Comparison of ENCODE assay signal across 9 cellular contexts in genomic region chr4:153232768-153233167, GRCh38. TPM values are rescaled to one million over a fixed set of nuclear protein-coding genes. Genes with fewer than 3 reads are reported as not detected.
A peak's percentile ranks its signal among the peaks of the same experiment; 100 is the strongest.
DNase-seq lines count a peak whose midpoint lies in the region; ATAC-seq, FAIRE-seq and TF ChIP-seq lines count a peak whose summit lies in the region.
"Had no signal": no experiment of that assay in that cellular context is flagged by ENCODE, and none has a peak within 500 bp of the region (broad histone marks: within the 10 kb centered on the region; RNA-seq: fewer than 3 reads in every experiment).

No MANE protein-coding gene starts in this region.

- POLR2A ChIA-PET in AG04450 (lab: Yijun Ruan, JAX): no interaction called here
- POLR2A ChIA-PET in CD8-positive, alpha-beta memory T cell (lab: Charles Lee): no interaction called here

- ATAC-seq in GM19463 (IDR thresholded peaks at IDR 0.05; ENCODE audit: unreplicated experiment) (peak; percentile 82), HG02642 (IDR thresholded peaks at IDR 0.05; ENCODE audit: poor library complexity, unreplicated experiment) (no peak)

- peak overlapping the region in 1 of 8 donors; percentile 28 for H3K27ac Mint-ChIP-seq in CD8-positive, alpha-beta memory T cell

- H3K27me3 ChIP-seq in AG04450 (ENCODE audit: control insufficient read depth, insufficient read depth, low read length) (no peaks in the 10 kb centered on the region), SJCRH30 (no peaks in the 10 kb centered on the region)
- H3K27me3 ChIP-seq in CD8-positive, alpha-beta memory T cell (ENCODE audit: insufficient read depth, low read length, poor library complexity, severe bottlenecking): no peaks in the 10 kb centered on the region

- no peak overlapping the region for H3K4me3 ChIP-seq in AG04450 (ENCODE audit: low read depth, low read length)
- H3K4me3 ChIP-seq in SJCRH30: no peak overlapping the region
- H3K4me3 ChIP-seq in CD8-positive, alpha-beta memory T cell (ENCODE audit: low read length): no peak overlapping the region

- peaks cover 0 to 6% (median 1%) of the 10 kb centered on the region in 3 donors for H3K36me3 Mint-ChIP-seq in CD8-positive, alpha-beta memory T cell

- TF ChIP-seq CTCF in AG04450 (IDR thresholded peaks at IDR 0.05; ENCODE audit: low read depth, low read length): peak; percentile 16; the same call in 1 of the 2 replicates

- peaks cover 3 to 9% (median 4%) of the 10 kb centered on the region in 3 donors for H3K4me1 Mint-ChIP-seq in CD8-positive, alpha-beta memory T cell

- H3K36me3 ChIP-seq in SJCRH30: no peaks in the 10 kb centered on the region
- H3K36me3 ChIP-seq in CD8-positive, alpha-beta memory T cell (ENCODE audit: insufficient read depth, low read length): no peaks in the 10 kb centered on the region

- H3K4me3 Mint-ChIP-seq in CD8-positive, alpha-beta memory T cell: no peak overlapping the region

- H3K27ac ChIP-seq in AG04450 (ENCODE audit: low read depth, low read length) (no peak overlapping the region), SJCRH30 (peak overlapping the region; percentile 56)
- no peak overlapping the region for H3K27ac ChIP-seq in CD8-positive, alpha-beta memory T cell (ENCODE audit: low read depth, low read length)
- H3K27ac ChIP-seq: KMS-11 had no signal

- DNase-seq in AG04450 (ENCODE audit: low read depth, low spot score) (no peak), SJCRH30 (peak; percentile 40 to 55), iPS-NIHi11 (ENCODE audit: low spot score) (peak; percentile 69), RCC 7860 (ENCODE audit: low spot score) (no peak), NCI-H2227 treated with DMSO at 0.1 percent for 48 hours (lab: John Stamatoyannopoulos, UW) (no peak)
- DNase-seq in CD8-positive, alpha-beta memory T cell: no peak

- FAIRE-seq in RCC 7860 (lab: Jason Lieb, UNC): no peak

- peaks cover 38% of the 10 kb centered on the region for H3K4me1 ChIP-seq in SJCRH30
- peaks cover 9% of the 10 kb centered on the region for H3K4me1 ChIP-seq in CD8-positive, alpha-beta memory T cell (ENCODE audit: insufficient read depth, low read length)

- CTCF ChIA-PET in AG04450 (lab: Charles Lee): no interaction called here
- CTCF ChIA-PET in CD8-positive, alpha-beta memory T cell (lab: Charles Lee): no interaction called here

- H3K9me3 ChIP-seq in AG04450 (ENCODE audit: control insufficient read depth, insufficient read depth, low read length) (no peaks in the 10 kb centered on the region), SJCRH30 (replicated peaks) (no peaks in the 10 kb centered on the region)
- no peaks in the 10 kb centered on the region for H3K9me3 ChIP-seq in CD8-positive, alpha-beta memory T cell (ENCODE audit: low read length)

- H3K9me3 Mint-ChIP-seq in CD8-positive, alpha-beta memory T cell: no peaks in the 10 kb centered on the region

- H3K27me3 Mint-ChIP-seq in CD8-positive, alpha-beta memory T cell: peaks cover 18 to 54% of the 10 kb centered on the region in 2 donors

RNA-seq across cellular contexts. Expression of gene TRIM2, which starts 28.5 kb away (rescaled TPM):
- 30.4 and 31.3 TPM in 2 replicates for polyA plus RNA-seq in AG04450 (2011; rRNA removed)
- 102 and 131 TPM in 2 replicates for polyA minus RNA-seq in AG04450 (2011; rRNA and poly(A)+ RNA removed)
- 26.0 and 30.8 TPM in 2 replicates for total RNA-seq in SJCRH30 (2014; rRNA removed; shearing (Covaris generic))
- under 1 TPM; 0.24 to 0.29 TPM for total RNA-seq in CD8-positive, alpha-beta memory T cell
- 1.5 TPM for polyA plus RNA-seq in CD8-positive, alpha-beta memory T cell

Comparison
In these comparisons a context has a peak if more than half of its experiments do, and no peak if none do; other contexts are left out.
1. DNase-seq: peak in SJCRH30 (2 of 2) and iPS-NIHi11 (single experiment); none in AG04450 (single experiment), RCC 7860 (single experiment), CD8-positive, alpha-beta memory T cell (0 of 5) and NCI-H2227 treated with DMSO at 0.1 percent for 48 hours (single experiment).
2. RNA of gene TRIM2, which starts 28.5 kb away (total RNA-seq): 26.0 to 30.8 TPM in SJCRH30; 0.24 to 0.29 TPM in CD8-positive, alpha-beta memory T cell; every median in the first group is over 10 times any median in the second.